ENCODE assay signal across 8 cellular contexts in the genomic region with DNA sequence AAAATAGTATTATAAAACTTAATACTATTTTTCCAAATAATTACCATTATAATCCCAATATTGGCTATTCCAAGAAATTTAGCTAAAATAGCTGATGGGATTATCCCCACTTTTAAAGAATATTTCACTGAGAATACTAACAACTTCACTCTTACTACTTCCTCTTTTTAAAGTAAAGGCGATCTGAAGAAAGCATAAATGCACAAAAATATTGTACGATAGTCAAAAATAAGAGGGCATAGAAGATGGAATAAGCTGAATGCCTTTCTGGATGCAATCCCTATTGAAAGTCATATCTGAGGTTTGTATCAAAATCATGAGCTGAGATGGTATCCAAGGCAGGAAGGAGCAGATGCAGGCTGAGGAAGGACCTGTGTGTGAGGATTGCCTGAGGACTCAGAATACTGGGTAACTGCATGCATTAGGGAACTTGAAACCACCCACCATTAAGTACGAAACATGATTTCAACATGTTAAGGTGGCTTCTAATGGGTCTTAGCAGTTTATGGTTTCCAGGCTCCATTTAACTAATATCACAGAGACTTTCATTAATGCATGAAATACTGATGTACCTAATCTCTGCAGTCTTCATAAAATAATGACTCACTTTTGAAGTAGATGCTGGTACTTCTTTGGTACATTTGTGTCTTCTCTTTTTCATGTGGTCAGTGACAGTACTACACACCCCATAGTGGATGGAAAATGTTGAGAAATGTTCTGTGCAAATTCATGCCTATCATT. TPM values are rescaled to one million over a fixed set of nuclear protein-coding genes. Genes with fewer than 3 reads are reported as not detected.
DNase-seq lines count a peak whose midpoint lies in the region; ATAC-seq and TF ChIP-seq lines count a peak whose summit lies in the region.

No MANE protein-coding gene starts in this region.

- H3K4me1 ChIP-seq in upper lobe of right lung = no peaks in the 10 kb centered on the region
- H3K4me1 ChIP-seq in uterus = no peaks in the 10 kb centered on the region
- H3K4me1 ChIP-seq in thyroid gland = no peaks in the 10 kb centered on the region

- peak; percentile 65 for ATAC-seq in GM21515 (IDR thresholded peaks at IDR 0.05; ENCODE audit: unreplicated experiment)
- ATAC-seq in central memory CD8-positive, alpha-beta T cell (replicated peaks; ENCODE audit: extremely low read depth, poor library complexity, severe bottlenecking) = peak; percentile 37
- peak; percentile 84 for ATAC-seq in upper lobe of right lung

- H3K36me3 ChIP-seq in upper lobe of right lung = no peaks in the 10 kb centered on the region
- H3K36me3 ChIP-seq in uterus = no peaks in the 10 kb centered on the region
- H3K36me3 ChIP-seq in thyroid gland = no peaks in the 10 kb centered on the region

- peaks cover 1% of the 10 kb centered on the region for H3K36me3 Mint-ChIP-seq in central memory CD8-positive, alpha-beta T cell (ENCODE audit: insufficient read depth)

- H3K4me3 ChIP-seq in GM08714 (ENCODE audit: low read length) (peak overlapping the region; percentile 42; the same call in 1 of the 2 replicates), upper lobe of right lung (no peak overlapping the region), uterus (no peak overlapping the region), thyroid gland (replicated peaks in 1 of 3) (no peak overlapping the region)

- no peak for TF ChIP-seq POLR2A in uterus (IDR thresholded peaks at IDR 0.05)
- TF ChIP-seq POLR2A in thyroid gland (IDR thresholded peaks at IDR 0.05) = no peak

- H3K9me3 Mint-ChIP-seq in central memory CD8-positive, alpha-beta T cell = no peaks in the 10 kb centered on the region

- H3K27me3 Mint-ChIP-seq in central memory CD8-positive, alpha-beta T cell = no peaks in the 10 kb centered on the region

- H3K4me3 Mint-ChIP-seq in central memory CD8-positive, alpha-beta T cell = no peak overlapping the region

- H3K4me1 Mint-ChIP-seq in central memory CD8-positive, alpha-beta T cell = peaks cover 46% of the 10 kb centered on the region

- H3K27ac ChIP-seq in upper lobe of right lung = peak overlapping the region; percentile 55
- no peak overlapping the region for H3K27ac ChIP-seq in uterus
- H3K27ac ChIP-seq in thyroid gland = no peak overlapping the region

- peak overlapping the region; percentile 32 for H3K27ac Mint-ChIP-seq in central memory CD8-positive, alpha-beta T cell (ENCODE audit: low read depth)

- intact Hi-C loops in upper lobe of right lung (cut with DNase I) (no loop called here), uterus (cut with DNase I; ENCODE audit: low total_unique reads) (no loop called here), thyroid gland (cut with DNase I) (no loop called here)

- DNase-seq in HT-29 (ENCODE audit: low spot score) = peak; percentile 39
- no peak for DNase-seq in central memory CD8-positive, alpha-beta T cell (ENCODE audit: low spot score in 2 of 2)
- DNase-seq in upper lobe of right lung = no peak
- DNase-seq in uterus = no peak
- DNase-seq in thyroid gland = no peak
- no peak for DNase-seq in middle frontal gyrus (ENCODE audit: extremely low spot score, low spot score)

- 90 to 92% methylated on average over 3 of the region's 3 CpGs for WGBS in thyroid gland, 2 donors

- H3K27me3 ChIP-seq in upper lobe of right lung (no peaks in the 10 kb centered on the region), uterus (no peaks in the 10 kb centered on the region), thyroid gland (no peaks in the 10 kb centered on the region)

- H3K9me3 ChIP-seq in upper lobe of right lung (no peaks in the 10 kb centered on the region), uterus (no peaks in the 10 kb centered on the region), thyroid gland (no peaks in the 10 kb centered on the region)

- TF ChIP-seq CTCF in upper lobe of right lung (IDR thresholded peaks at IDR 0.05) (peak; percentile 32), uterus (IDR thresholded peaks at IDR 0.05) (no peak), thyroid gland (IDR thresholded peaks at IDR 0.05) (peak in 1 of 6 experiments; percentile 7)

RNA-seq across cellular contexts. Expression of a gene that starts 29.6 kb away (rescaled TPM):
- total RNA-seq in HT-29 (2014; rRNA removed; shearing (Covaris generic)) = not detected in 2 replicates
- total RNA-seq in upper lobe of right lung (27.8 TPM), uterus (10 to 100 TPM; 10.7 to 31.5 (median 23.7) TPM), thyroid gland (10 to 100 TPM; 19.7 to 32.6 (median 23.0) TPM)

Comparison
In these comparisons a context has a peak if more than half of its experiments do, and no peak if none do; other contexts are left out.
1. RNA of a gene that starts 29.6 kb away (total RNA-seq): 10.7 to 31.5 TPM in uterus, 27.8 TPM in upper lobe of right lung (single experiment) and 19.7 to 32.6 TPM in thyroid gland; not detected in HT-29; every median in the first group is over 10 times any median in the second.
2. Peak in every context shown above with its lines, with median percentiles within 50 percentile points of each other: ATAC-seq.